ENCODE assay signal across 11 cellular contexts in the genomic region with DNA sequence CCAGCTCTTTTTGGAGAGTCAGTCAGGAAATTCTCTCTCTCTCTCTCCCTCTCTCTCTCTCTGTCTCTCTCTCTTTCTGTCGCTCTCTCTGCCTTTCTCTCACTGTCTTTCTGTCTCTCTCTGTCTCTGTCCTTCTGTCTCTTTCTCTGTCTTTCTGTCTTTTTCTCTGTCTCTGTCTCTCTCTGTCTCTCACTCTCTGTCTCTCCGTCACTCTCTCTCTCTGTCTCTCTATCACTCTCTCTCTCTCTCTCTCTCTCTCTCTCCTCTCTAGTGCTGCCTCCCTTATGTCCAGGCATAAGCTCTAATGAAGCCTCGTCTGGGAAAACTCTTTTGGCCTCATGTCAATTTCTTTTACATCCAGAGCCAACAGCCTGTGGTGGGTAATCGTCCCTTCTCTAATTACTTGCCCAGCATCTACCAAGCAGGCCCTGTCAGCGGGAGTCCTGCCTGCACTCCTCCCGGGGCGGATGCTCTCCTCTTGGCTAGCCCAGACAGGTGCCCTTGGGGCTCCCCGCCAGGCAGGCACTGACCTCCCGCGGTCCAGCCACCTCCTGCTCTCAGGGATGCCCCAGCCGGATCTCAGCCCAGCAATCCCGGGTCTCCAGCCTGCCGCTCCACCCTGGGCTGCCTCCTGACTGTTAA.
DNase-seq lines count a peak whose midpoint lies in the region; ATAC-seq and TF ChIP-seq lines count a peak whose summit lies in the region.
"Had no signal": no experiment of that assay in that cellular context is flagged by ENCODE, and none has a peak within 500 bp of the region (broad histone marks: within the 10 kb centered on the region; RNA-seq: fewer than 3 reads in every experiment).

No MANE protein-coding gene starts in this region.

- H3K4me1 Mint-ChIP-seq in activated CD8-positive, alpha-beta T cell treated with anti-CD3 and anti-CD28 coated beads, Interleukin-2, amount 10 ng/mL, durations not matched to agents 7 days and 5 days (ENCODE audit: low read depth): peaks cover 24% of the 10 kb centered on the region
- peaks cover 30% of the 10 kb centered on the region for H3K4me1 Mint-ChIP-seq in activated CD8-positive, alpha-beta T cell treated with anti-CD3 and anti-CD28 coated beads for 36 hours (ENCODE audit: low read depth)
- peaks cover 12% of the 10 kb centered on the region for H3K4me1 Mint-ChIP-seq in endothelial cell (ENCODE audit: unreplicated experiment)
- peaks cover 38% of the 10 kb centered on the region for H3K4me1 Mint-ChIP-seq in activated CD4-positive, alpha-beta T cell treated with anti-CD3 and anti-CD28 coated beads for 36 hours

- CTCF ChIA-PET in activated CD8-positive, alpha-beta T cell treated with anti-CD3 and anti-CD28 coated beads, Interleukin-2, amount 10 ng/mL, durations not matched to agents 7 days and 5 days (lab: Charles Lee): interaction anchor here (0.7 to 7.3 kb wide), 8 partner anchors 14 to 751 kb away, joined by 3 to 162 read pairs (median 18); a partner anchor contains a TSS
- CTCF ChIA-PET in activated CD8-positive, alpha-beta T cell treated with anti-CD3 and anti-CD28 coated beads for 36 hours (lab: Charles Lee): interaction anchor here (1.3 to 6.9 kb wide), 8 partner anchors 12 to 144 kb away, joined by 3 to 133 read pairs (median 6); no protein-coding TSS in a partner anchor
- CTCF ChIA-PET in activated CD4-positive, alpha-beta T cell treated with anti-CD3 and anti-CD28 coated beads for 36 hours (lab: Charles Lee): interaction anchor here (0.7 to 10.8 kb wide), 10 partner anchors 9 to 144 kb away, joined by 3 to 128 read pairs (median 4); a partner anchor contains a TSS

- POLR2A ChIA-PET in activated CD8-positive, alpha-beta T cell treated with anti-CD3 and anti-CD28 coated beads, Interleukin-2, amount 10 ng/mL, durations not matched to agents 7 days and 5 days (lab: Charles Lee): interaction anchor here (0.6 kb wide), 1 partner anchor 419 kb away, joined by 3 read pairs; no protein-coding TSS in a partner anchor
- POLR2A ChIA-PET in activated CD8-positive, alpha-beta T cell treated with anti-CD3 and anti-CD28 coated beads for 36 hours (lab: Charles Lee): interaction anchor here (0.6 to 0.7 kb wide), 2 partner anchors 17 to 74 kb away, joined by 3 to 4 read pairs; no protein-coding TSS in a partner anchor
- POLR2A ChIA-PET in activated CD4-positive, alpha-beta T cell treated with anti-CD3 and anti-CD28 coated beads for 36 hours (lab: Charles Lee): interaction anchor here (0.6 to 0.7 kb wide), 2 partner anchors 68 to 119 kb away, joined by 3 read pairs; no protein-coding TSS in a partner anchor

- H3K4me1 ChIP-seq in SJCRH30 (peaks cover 9% of the 10 kb centered on the region), thyroid gland (peaks cover 9 to 22% of the 10 kb centered on the region in 2 donors)

- TF ChIP-seq POLR2A in thyroid gland (IDR thresholded peaks at IDR 0.05): no peak

- no peaks in the 10 kb centered on the region for H3K36me3 Mint-ChIP-seq in activated CD8-positive, alpha-beta T cell treated with anti-CD3 and anti-CD28 coated beads, Interleukin-2, amount 10 ng/mL, durations not matched to agents 7 days and 5 days (ENCODE audit: low read depth)
- H3K36me3 Mint-ChIP-seq in activated CD8-positive, alpha-beta T cell treated with anti-CD3 and anti-CD28 coated beads for 36 hours (ENCODE audit: low read depth): no peaks in the 10 kb centered on the region
- no peaks in the 10 kb centered on the region for H3K36me3 Mint-ChIP-seq in endothelial cell (ENCODE audit: low read depth, unreplicated experiment)
- no peaks in the 10 kb centered on the region for H3K36me3 Mint-ChIP-seq in activated CD4-positive, alpha-beta T cell treated with anti-CD3 and anti-CD28 coated beads for 36 hours (ENCODE audit: low read depth)
- H3K36me3 Mint-ChIP-seq: natural killer cell treated with Interleukin-12 subunit alpha and Interleukin-12 subunit beta and Interleukin-15 and Interleukin-18, amount 100 ng/mL, for 72 hours had no signal

- intact Hi-C loops in activated CD8-positive, alpha-beta T cell treated with anti-CD3 and anti-CD28 coated beads for 36 hours (cut with micrococcal nuclease): loop anchor here (5.0 kb wide), 2 partner anchors 98 to 143 kb away; a partner anchor contains a TSS
- intact Hi-C loops in left cardiac atrium (cut with DNase I) (loop anchor here in 1 of 2 donors (5.0 kb wide), 1 partner anchor 98 kb away; a partner anchor contains a TSS), thyroid gland (cut with DNase I) (loop anchor here (5.0 to 10.0 kb wide), 2 partner anchors 55 to 98 kb away; a partner anchor contains a TSS)
- intact Hi-C loops in activated CD4-positive, alpha-beta T cell treated with anti-CD3 and anti-CD28 coated beads for 36 hours (cut with DNase I, micrococcal nuclease): loop anchor here in 1 of 2 experiments (5.0 kb wide), 1 partner anchor 143 kb away; no protein-coding TSS in a partner anchor

- 54 to 65% methylated on average over 13 of the region's 13 CpGs for WGBS in thyroid gland, 2 donors

- H3K36me3 ChIP-seq in SJCRH30 (no peaks in the 10 kb centered on the region), thyroid gland (no peaks in the 10 kb centered on the region)

- no peak overlapping the region for H3K4me3 Mint-ChIP-seq in activated CD8-positive, alpha-beta T cell treated with anti-CD3 and anti-CD28 coated beads, Interleukin-2, amount 10 ng/mL, durations not matched to agents 7 days and 5 days
- no peak overlapping the region for H3K4me3 Mint-ChIP-seq in activated CD8-positive, alpha-beta T cell treated with anti-CD3 and anti-CD28 coated beads for 36 hours
- no peak overlapping the region for H3K4me3 Mint-ChIP-seq in endothelial cell (ENCODE audit: unreplicated experiment)
- no peak overlapping the region for H3K4me3 Mint-ChIP-seq in activated CD4-positive, alpha-beta T cell treated with anti-CD3 and anti-CD28 coated beads for 36 hours
- H3K4me3 Mint-ChIP-seq: natural killer cell treated with Interleukin-12 subunit alpha and Interleukin-12 subunit beta and Interleukin-15 and Interleukin-18, amount 100 ng/mL, for 72 hours had no signal

- H3K27ac ChIP-seq in SJCRH30 (no peak overlapping the region), thyroid gland (no peak overlapping the region)
- H3K27ac ChIP-seq: HL-60 had no signal

- DNase-seq in activated CD8-positive, alpha-beta T cell treated with anti-CD3 and anti-CD28 coated beads, Interleukin-2, amount 10 ng/mL, durations not matched to agents 7 days and 5 days: no peak
- DNase-seq in activated CD8-positive, alpha-beta T cell treated with anti-CD3 and anti-CD28 coated beads for 36 hours: no peak
- DNase-seq in SJCRH30 (peak; percentile 54 to 73), left cardiac atrium (peak; percentile 38), thyroid gland (peak; percentile 8 to 14), endothelial cell (ENCODE audit: low spot score) (no peak), SKM-1 treated with dmso at 0.1 percent for 144 hours (lab: John Stamatoyannopoulos, UW; ENCODE audit: unreplicated experiment) (no peak)
- DNase-seq in activated CD4-positive, alpha-beta T cell treated with anti-CD3 and anti-CD28 coated beads for 36 hours: no peak
- DNase-seq: activated CD4-positive, alpha-beta T cell treated with anti-CD3 and anti-CD28 coated beads for 1 hour had no signal

- no peak for TF ChIP-seq CTCF in activated CD8-positive, alpha-beta T cell treated with anti-CD3 and anti-CD28 coated beads for 36 hours (IDR thresholded peaks at IDR 0.05)
- peak in 4 of 6 experiments; percentile 13 to 42 (median 22) for TF ChIP-seq CTCF in thyroid gland (IDR thresholded peaks at IDR 0.05)
- TF ChIP-seq CTCF in endothelial cell (IDR thresholded peaks at IDR 0.05; ENCODE audit: unreplicated experiment): no peak

- ATAC-seq in activated CD8-positive, alpha-beta T cell treated with anti-CD3 and anti-CD28 coated beads, Interleukin-2, amount 10 ng/mL, durations not matched to agents 7 days and 5 days: no peak
- ATAC-seq in activated CD8-positive, alpha-beta T cell treated with anti-CD3 and anti-CD28 coated beads for 36 hours: no peak
- ATAC-seq in left cardiac atrium: peak; percentile 23 to 36
- no peak for ATAC-seq in activated CD4-positive, alpha-beta T cell treated with anti-CD3 and anti-CD28 coated beads for 36 hours

- no peaks in the 10 kb centered on the region for H3K27me3 Mint-ChIP-seq in activated CD8-positive, alpha-beta T cell treated with anti-CD3 and anti-CD28 coated beads, Interleukin-2, amount 10 ng/mL, durations not matched to agents 7 days and 5 days (ENCODE audit: low read depth)
- H3K27me3 Mint-ChIP-seq in activated CD8-positive, alpha-beta T cell treated with anti-CD3 and anti-CD28 coated beads for 36 hours: no peaks in the 10 kb centered on the region
- H3K27me3 Mint-ChIP-seq in endothelial cell (ENCODE audit: unreplicated experiment): no peaks in the 10 kb centered on the region
- H3K27me3 Mint-ChIP-seq in activated CD4-positive, alpha-beta T cell treated with anti-CD3 and anti-CD28 coated beads for 36 hours: no peaks in the 10 kb centered on the region
- H3K27me3 Mint-ChIP-seq: natural killer cell treated with Interleukin-12 subunit alpha and Interleukin-12 subunit beta and Interleukin-15 and Interleukin-18, amount 100 ng/mL, for 72 hours had no signal

- H3K27me3 ChIP-seq in SJCRH30 (no peaks in the 10 kb centered on the region), thyroid gland (no peaks in the 10 kb centered on the region)

- no peaks in the 10 kb centered on the region for H3K9me3 ChIP-seq in SJCRH30 (replicated peaks)
- H3K9me3 ChIP-seq in thyroid gland: no peaks in the 10 kb centered on the region

- no peaks in the 10 kb centered on the region for H3K9me3 Mint-ChIP-seq in activated CD8-positive, alpha-beta T cell treated with anti-CD3 and anti-CD28 coated beads, Interleukin-2, amount 10 ng/mL, durations not matched to agents 7 days and 5 days (ENCODE audit: insufficient read depth)
- no peaks in the 10 kb centered on the region for H3K9me3 Mint-ChIP-seq in activated CD8-positive, alpha-beta T cell treated with anti-CD3 and anti-CD28 coated beads for 36 hours
- no peaks in the 10 kb centered on the region for H3K9me3 Mint-ChIP-seq in endothelial cell (ENCODE audit: unreplicated experiment)
- H3K9me3 Mint-ChIP-seq in activated CD4-positive, alpha-beta T cell treated with anti-CD3 and anti-CD28 coated beads for 36 hours (ENCODE audit: low read depth): no peaks in the 10 kb centered on the region
- H3K9me3 Mint-ChIP-seq: natural killer cell treated with Interleukin-12 subunit alpha and Interleukin-12 subunit beta and Interleukin-15 and Interleukin-18, amount 100 ng/mL, for 72 hours had no signal

- H3K27ac Mint-ChIP-seq in activated CD8-positive, alpha-beta T cell treated with anti-CD3 and anti-CD28 coated beads, Interleukin-2, amount 10 ng/mL, durations not matched to agents 7 days and 5 days: peak overlapping the region; percentile 44
- H3K27ac Mint-ChIP-seq in activated CD8-positive, alpha-beta T cell treated with anti-CD3 and anti-CD28 coated beads for 36 hours: no peak overlapping the region
- H3K27ac Mint-ChIP-seq in endothelial cell (ENCODE audit: unreplicated experiment): no peak overlapping the region
- no peak overlapping the region for H3K27ac Mint-ChIP-seq in activated CD4-positive, alpha-beta T cell treated with anti-CD3 and anti-CD28 coated beads for 36 hours

- H3K4me3 ChIP-seq in SJCRH30: no peak overlapping the region
- no peak overlapping the region for H3K4me3 ChIP-seq in thyroid gland (replicated peaks in 1 of 3)

Comparison
In these comparisons a context has a peak if more than half of its experiments do, and no peak if none do; other contexts are left out.
1. ATAC-seq: peak in left cardiac atrium (2 of 2); none in activated CD8-positive, alpha-beta T cell treated with anti-CD3 and anti-CD28 coated beads, Interleukin-2, amount 10 ng/mL, durations not matched to agents 7 days and 5 days (single experiment), activated CD8-positive, alpha-beta T cell treated with anti-CD3 and anti-CD28 coated beads for 36 hours (single experiment) and activated CD4-positive, alpha-beta T cell treated with anti-CD3 and anti-CD28 coated beads for 36 hours (single experiment).
2. DNase-seq: peak in SJCRH30 (2 of 2), left cardiac atrium (single experiment) and thyroid gland (2 of 2); none in activated CD8-positive, alpha-beta T cell treated with anti-CD3 and anti-CD28 coated beads, Interleukin-2, amount 10 ng/mL, durations not matched to agents 7 days and 5 days (single experiment), activated CD8-positive, alpha-beta T cell treated with anti-CD3 and anti-CD28 coated beads for 36 hours (single experiment), endothelial cell (single experiment), SKM-1 treated with dmso at 0.1 percent for 144 hours (single experiment) and activated CD4-positive, alpha-beta T cell treated with anti-CD3 and anti-CD28 coated beads for 36 hours (single experiment).
3. CTCF ChIP-seq: peak in thyroid gland (4 of 6); none in activated CD8-positive, alpha-beta T cell treated with anti-CD3 and anti-CD28 coated beads for 36 hours (single experiment) and endothelial cell (single experiment).